10 cellular contexts compared by ENCODE assay signal in the genomic region with DNA sequence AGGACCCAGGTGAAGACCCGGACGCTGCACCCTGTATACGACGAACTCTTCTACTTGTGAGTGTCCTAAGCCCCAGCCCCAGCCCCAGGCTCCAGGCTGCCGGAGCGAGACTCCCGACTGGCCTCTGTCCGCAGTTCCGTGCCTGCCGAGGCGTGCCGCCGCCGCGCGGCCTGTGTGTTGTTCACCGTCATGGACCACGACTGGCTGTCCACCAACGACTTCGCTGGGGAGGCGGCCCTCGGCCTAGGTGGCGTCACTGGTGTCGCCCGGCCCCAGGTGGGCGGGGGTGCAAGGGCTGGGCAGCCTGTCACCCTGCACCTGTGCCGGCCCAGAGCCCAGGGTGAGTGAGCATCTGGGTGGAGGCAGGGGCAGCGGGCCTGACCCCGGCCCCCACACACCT.
"Had no signal": no experiment of that assay in that cellular context is flagged by ENCODE, and none has a peak within 500 bp of the region (broad histone marks: within the 10 kb centered on the region; RNA-seq: fewer than 3 reads in every experiment).

No MANE protein-coding gene starts in this region.

- H3K4me2 ChIP-seq: GM23338, KMS-11 had no signal

- FAIRE-seq: H1, H54 had no signal

- H3K9me3 Mint-ChIP-seq: H9, HFFc6 had no signal

- H2AFZ ChIP-seq: GM23338 had no signal

- H3K4me3 Mint-ChIP-seq: GM23338, H9, HFFc6 had no signal

- H3K9ac ChIP-seq: KMS-11 had no signal

- ATAC-seq: GM23338 had no signal

- DNase-seq: H9, HCEC 1CT, HFFc6, IMR-90, KBM-7 had no signal

- H3K27ac Mint-ChIP-seq: GM23338, H9, HFFc6 had no signal

- H3K27ac ChIP-seq: HL-60, KMS-11 had no signal

- H3K4me3 ChIP-seq: GM23338 had no signal
